1 cellular context compared by ENCODE assay signal in the genomic region with DNA sequence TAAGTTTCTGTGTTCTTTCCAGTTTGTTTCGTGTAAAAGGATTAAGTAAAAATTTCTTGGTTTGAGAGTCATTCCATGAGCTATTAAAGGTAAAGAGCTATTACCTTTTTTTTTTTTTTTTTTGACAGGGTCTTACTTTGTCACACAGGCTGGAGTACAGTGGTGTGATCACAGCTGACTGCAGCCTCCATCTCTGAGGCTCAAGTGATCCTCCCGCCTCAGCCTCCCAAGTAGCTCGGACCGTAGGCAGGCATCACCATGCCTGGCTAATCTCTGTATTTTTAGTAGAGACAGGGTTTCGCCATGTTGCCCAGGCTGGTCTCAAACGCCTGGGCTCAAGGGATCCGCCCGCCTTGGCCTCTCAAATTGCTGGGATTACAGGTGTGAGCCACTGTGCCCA.
TF ChIP-seq lines count a peak whose summit lies in the region.

No MANE protein-coding gene starts in this region.

TF ChIP-seq in WTC11, 78 proteins besides CTCF, POLR2A, EP300 and RAD21 (continued from another document):
- TF ChIP-seq, protein P1, sequence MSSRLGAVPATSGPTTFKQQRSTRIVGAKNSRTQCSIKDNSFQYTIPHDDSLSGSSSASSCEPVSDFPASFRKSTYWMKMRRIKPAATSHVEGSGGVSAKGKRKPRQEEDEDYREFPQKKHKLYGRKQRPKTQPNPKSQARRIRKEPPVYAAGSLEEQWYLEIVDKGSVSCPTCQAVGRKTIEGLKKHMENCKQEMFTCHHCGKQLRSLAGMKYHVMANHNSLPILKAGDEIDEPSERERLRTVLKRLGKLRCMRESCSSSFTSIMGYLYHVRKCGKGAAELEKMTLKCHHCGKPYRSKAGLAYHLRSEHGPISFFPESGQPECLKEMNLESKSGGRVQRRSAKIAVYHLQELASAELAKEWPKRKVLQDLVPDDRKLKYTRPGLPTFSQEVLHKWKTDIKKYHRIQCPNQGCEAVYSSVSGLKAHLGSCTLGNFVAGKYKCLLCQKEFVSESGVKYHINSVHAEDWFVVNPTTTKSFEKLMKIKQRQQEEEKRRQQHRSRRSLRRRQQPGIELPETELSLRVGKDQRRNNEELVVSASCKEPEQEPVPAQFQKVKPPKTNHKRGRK (CRISPR knock-in tag; IDR thresholded peaks at IDR 0.05; ENCODE audit: borderline replicate concordance): no peak
- TF ChIP-seq, protein P2, sequence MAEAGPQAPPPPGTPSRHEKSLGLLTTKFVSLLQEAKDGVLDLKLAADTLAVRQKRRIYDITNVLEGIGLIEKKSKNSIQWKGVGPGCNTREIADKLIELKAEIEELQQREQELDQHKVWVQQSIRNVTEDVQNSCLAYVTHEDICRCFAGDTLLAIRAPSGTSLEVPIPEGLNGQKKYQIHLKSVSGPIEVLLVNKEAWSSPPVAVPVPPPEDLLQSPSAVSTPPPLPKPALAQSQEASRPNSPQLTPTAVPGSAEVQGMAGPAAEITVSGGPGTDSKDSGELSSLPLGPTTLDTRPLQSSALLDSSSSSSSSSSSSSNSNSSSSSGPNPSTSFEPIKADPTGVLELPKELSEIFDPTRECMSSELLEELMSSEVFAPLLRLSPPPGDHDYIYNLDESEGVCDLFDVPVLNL (CRISPR knock-in tag; IDR thresholded peaks at IDR 0.05; ENCODE audit: borderline replicate concordance, low read depth): no peak
- TF ChIP-seq, protein P3, sequence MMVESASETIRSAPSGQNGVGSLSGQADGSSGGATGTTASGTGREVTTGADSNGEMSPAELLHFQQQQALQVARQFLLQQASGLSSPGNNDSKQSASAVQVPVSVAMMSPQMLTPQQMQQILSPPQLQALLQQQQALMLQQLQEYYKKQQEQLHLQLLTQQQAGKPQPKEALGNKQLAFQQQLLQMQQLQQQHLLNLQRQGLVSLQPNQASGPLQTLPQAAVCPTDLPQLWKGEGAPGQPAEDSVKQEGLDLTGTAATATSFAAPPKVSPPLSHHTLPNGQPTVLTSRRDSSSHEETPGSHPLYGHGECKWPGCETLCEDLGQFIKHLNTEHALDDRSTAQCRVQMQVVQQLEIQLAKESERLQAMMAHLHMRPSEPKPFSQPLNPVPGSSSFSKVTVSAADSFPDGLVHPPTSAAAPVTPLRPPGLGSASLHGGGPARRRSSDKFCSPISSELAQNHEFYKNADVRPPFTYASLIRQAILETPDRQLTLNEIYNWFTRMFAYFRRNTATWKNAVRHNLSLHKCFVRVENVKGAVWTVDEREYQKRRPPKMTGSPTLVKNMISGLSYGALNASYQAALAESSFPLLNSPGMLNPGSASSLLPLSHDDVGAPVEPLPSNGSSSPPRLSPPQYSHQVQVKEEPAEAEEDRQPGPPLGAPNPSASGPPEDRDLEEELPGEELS (CRISPR knock-in tag; IDR thresholded peaks at IDR 0.05): no peak
- no peak for TF ChIP-seq NFE2L1 (CRISPR knock-in tag; IDR thresholded peaks at IDR 0.05)
- TF ChIP-seq ZNF219 (CRISPR knock-in tag; IDR thresholded peaks at IDR 0.05; ENCODE audit: borderline replicate concordance): no peak
- no peak for TF ChIP-seq GRHL2 (CRISPR knock-in tag; IDR thresholded peaks at IDR 0.05; ENCODE audit: insufficient replicate concordance, severe bottlenecking)
- TF ChIP-seq MYBL2 (CRISPR knock-in tag; IDR thresholded peaks at IDR 0.05): no peak
- TF ChIP-seq, protein P4, sequence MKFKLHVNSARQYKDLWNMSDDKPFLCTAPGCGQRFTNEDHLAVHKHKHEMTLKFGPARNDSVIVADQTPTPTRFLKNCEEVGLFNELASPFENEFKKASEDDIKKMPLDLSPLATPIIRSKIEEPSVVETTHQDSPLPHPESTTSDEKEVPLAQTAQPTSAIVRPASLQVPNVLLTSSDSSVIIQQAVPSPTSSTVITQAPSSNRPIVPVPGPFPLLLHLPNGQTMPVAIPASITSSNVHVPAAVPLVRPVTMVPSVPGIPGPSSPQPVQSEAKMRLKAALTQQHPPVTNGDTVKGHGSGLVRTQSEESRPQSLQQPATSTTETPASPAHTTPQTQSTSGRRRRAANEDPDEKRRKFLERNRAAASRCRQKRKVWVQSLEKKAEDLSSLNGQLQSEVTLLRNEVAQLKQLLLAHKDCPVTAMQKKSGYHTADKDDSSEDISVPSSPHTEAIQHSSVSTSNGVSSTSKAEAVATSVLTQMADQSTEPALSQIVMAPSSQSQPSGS (CRISPR knock-in tag; IDR thresholded peaks at IDR 0.05; ENCODE audit: borderline replicate concordance, low read depth): no peak
TF ChIP-seq in WTC11: peak in this region for 0.
